Comparison of ENCODE assay signal across 9 cellular contexts in genomic region chr9:22452415-22453010, GRCh38. TPM values are rescaled to one million over a fixed set of nuclear protein-coding genes. Genes with fewer than 3 reads are reported as not detected.
DNase-seq lines count a peak whose midpoint lies in the region; ATAC-seq and TF ChIP-seq lines count a peak whose summit lies in the region.
"Had no signal": no experiment of that assay in that cellular context is flagged by ENCODE, and none has a peak within 500 bp of the region (broad histone marks: within the 10 kb centered on the region; RNA-seq: fewer than 3 reads in every experiment).

No MANE protein-coding gene starts in this region.

- H3K27ac ChIP-seq in adrenal gland, result no peak overlapping the region
- H3K27ac ChIP-seq: BLaER1 had no signal

- peaks cover 38% of the 10 kb centered on the region for H3K27me3 ChIP-seq in adrenal gland

- H3K36me3 ChIP-seq in adrenal gland (replicated peaks in 1 of 2), result no peaks in the 10 kb centered on the region
- H3K36me3 ChIP-seq: BLaER1 had no signal

- peaks cover 0 to 2% of the 10 kb centered on the region in 2 donors for H3K4me1 ChIP-seq in adrenal gland (replicated peaks in 1 of 2)
- H3K4me1 ChIP-seq: BLaER1 had no signal

- H3K4me3 ChIP-seq in adrenal gland, result no peak overlapping the region
- H3K4me3 ChIP-seq: BLaER1 had no signal

- DNase-seq in DMS153 treated with DMSO at 0.1 percent for 48 hours (lab: John Stamatoyannopoulos, UW; ENCODE audit: unreplicated experiment) (peak; percentile 44), DMS153 (lab: John Stamatoyannopoulos, UW) (no peak), NCI-H774 (lab: John Stamatoyannopoulos, UW) (peak; percentile 51), adrenal gland (peak in 5 of 7 donors; percentile 19 to 74 (median 57)), kidney glomerular epithelial cell (lab: John Stamatoyannopoulos, UW) (peak; percentile 14), SK-N-DZ (ENCODE audit: low spot score) (no peak)
- peak; percentile 14 for DNase-seq in stimulated activated CD8-positive, alpha-beta memory T cell treated with anti-CD3 and anti-CD28 coated beads, Interleukin-15, amount 100 ng/mL, for 1 hour (ENCODE audit: low read depth)

- ATAC-seq in HG02852 (IDR thresholded peaks at IDR 0.05; ENCODE audit: unreplicated experiment), result peak; percentile 68

- TF ChIP-seq POLR2A in adrenal gland (IDR thresholded peaks at IDR 0.05), result no peak

- H3K9me3 ChIP-seq in adrenal gland (replicated peaks in 1 of 3), result no peaks in the 10 kb centered on the region

- WGBS in adrenal gland, 4 donors, result 8 to 13% (median 10%) methylated on average over 4 of the region's 4 CpGs

- intact Hi-C loops in adrenal gland (cut with DNase I), result loop anchor here in 1 of 2 donors (10.0 kb wide), 1 partner anchor 148 kb away; no protein-coding TSS in a partner anchor

- peak; percentile 57 to 81 (median 66) for TF ChIP-seq CTCF in adrenal gland (IDR thresholded peaks at IDR 0.05)

RNA-seq across cellular contexts. Expression of gene DMRTA1, which starts 5.9 kb away (rescaled TPM):
- total RNA-seq in adrenal gland, result under 1 TPM in 6 of 8 donors, not detected in 2; under 0.01 to 0.31 (median 0.17) TPM
- under 1 TPM in 2 of 3 donors, not detected in 1; 0.03 to 0.07 TPM for polyA plus RNA-seq in adrenal gland
- 0.05 TPM in 1 of 2 replicates, not detected in the other for polyA plus RNA-seq in SK-N-DZ (2014; cell fraction: cytosol; rRNA removed)
- 0.12 TPM in 1 of 2 replicates, not detected in the other for polyA plus RNA-seq in SK-N-DZ (2014; cell fraction: nucleus; rRNA removed)

Comparison
In these comparisons a context has a peak if more than half of its experiments do, and no peak if none do; other contexts are left out.
1. DNase-seq: peak in DMS153 treated with DMSO at 0.1 percent for 48 hours (single experiment), NCI-H774 (single experiment), adrenal gland (5 of 7), kidney glomerular epithelial cell (single experiment) and stimulated activated CD8-positive, alpha-beta memory T cell treated with anti-CD3 and anti-CD28 coated beads, Interleukin-15, amount 100 ng/mL, for 1 hour (single experiment); none in DMS153 (single experiment) and SK-N-DZ (single experiment).